Comparison of ENCODE assay signal across 12 cellular contexts in genomic region chr17:76079577-76080206, GRCh38. TPM values are rescaled to one million over a fixed set of nuclear protein-coding genes. Genes with fewer than 3 reads are reported as not detected.
DNase-seq lines count a peak whose midpoint lies in the region; ATAC-seq and TF ChIP-seq lines count a peak whose summit lies in the region.
"Had no signal": no experiment of that assay in that cellular context is flagged by ENCODE, and none has a peak within 500 bp of the region (broad histone marks: within the 10 kb centered on the region; RNA-seq: fewer than 3 reads in every experiment).

No MANE protein-coding gene starts in this region.

- H3K4me1 ChIP-seq in BE2C = peaks cover 35% of the 10 kb centered on the region
- H3K4me1 ChIP-seq in Panc1 (ENCODE audit: control insufficient read depth, insufficient read depth, low read length) = peaks cover 10% of the 10 kb centered on the region
- H3K4me1 ChIP-seq in mammary epithelial cell (ENCODE audit: insufficient read depth, low read length) = peaks cover 23% of the 10 kb centered on the region

- TSS peak; percentile 3 for BruUV-seq in Calu3 (replicated peaks; lab: Mats Ljungman, UMichigan)
- BruUV-seq in Panc1 (replicated peaks; lab: Mats Ljungman, UMichigan) = no TSS peak
- BruUV-seq in mammary epithelial cell (replicated peaks; lab: Mats Ljungman, UMichigan) = no TSS peak

- TF ChIP-seq CTCF in BE2C (IDR thresholded peaks at IDR 0.05; ENCODE audit: low read depth, low read length) (peak; percentile 36), Calu3 (IDR thresholded peaks at IDR 0.05; ENCODE audit: unreplicated experiment) (no peak), Panc1 (IDR thresholded peaks at IDR 0.05) (no peak), mammary epithelial cell (conservative IDR thresholded peaks at IDR 0.05 in 1 of 2, IDR thresholded peaks at IDR 0.05 in 1 of 2; ENCODE audit: extremely low read depth in 1 of 2, insufficient read depth in 1 of 2, low read depth in 1 of 2, low read length in 2 of 2) (no peak)

- CTCF ChIA-PET in Calu3 (lab: Charles Lee) (interaction anchor here (1.6 kb wide), 1 partner anchor 65 kb away, joined by 6 read pairs; no protein-coding TSS in a partner anchor), Panc1 (lab: Charles Lee) (no interaction called here), mammary epithelial cell (lab: Charles Lee; ENCODE audit: low non-redundant PET) (no interaction called here)

- no peaks in the 10 kb centered on the region for H3K79me2 ChIP-seq in mammary epithelial cell (ENCODE audit: insufficient read depth, low read length)

- peaks cover 51% of the 10 kb centered on the region for H3K27me3 Mint-ChIP-seq in Calu3 (ENCODE audit: unreplicated experiment)

- in situ Hi-C loops in Panc1 (cut with HindIII; ENCODE audit: low pct_unique_long_range_greater_than_20kb, low sequenced_read_pairs) = no loop called here
- in situ Hi-C loops in mammary epithelial cell (cut with MboI; ENCODE audit: low sequenced_read_pairs in 2 of 2) = no loop called here

- no peaks in the 10 kb centered on the region for H3K9me3 ChIP-seq in BE2C
- H3K9me3 ChIP-seq in Panc1 (ENCODE audit: control insufficient read depth, insufficient read depth, low read depth, low read length) = no peaks in the 10 kb centered on the region
- H3K9me3 ChIP-seq in iPS-18c (ENCODE audit: control insufficient read depth, insufficient read depth, low read length) = no peaks in the 10 kb centered on the region
- no peaks in the 10 kb centered on the region for H3K9me3 ChIP-seq in mammary epithelial cell (replicated peaks; ENCODE audit: insufficient read depth, low read length)

- peaks cover 9% of the 10 kb centered on the region for H3K4me1 Mint-ChIP-seq in Calu3 (ENCODE audit: low read depth, unreplicated experiment)

- no peak overlapping the region for H3K9ac ChIP-seq in mammary epithelial cell (ENCODE audit: insufficient read depth, low read length)

- no peak overlapping the region for H2AFZ ChIP-seq in mammary epithelial cell (ENCODE audit: low read depth, low read length)

- H4K20me1 ChIP-seq in mammary epithelial cell (ENCODE audit: insufficient read depth, low read length) = no peaks in the 10 kb centered on the region

- WGBS in mammary epithelial cell (ENCODE audit: low coverage, missing lambda C conversion rate) = 13% methylated on average over 6 of the region's 14 CpGs

- no peak for TF ChIP-seq POLR2A in GM18505 (IDR thresholded peaks at IDR 0.05; ENCODE audit: borderline replicate concordance, extremely low read depth, insufficient read depth, insufficient read length)

- H3K4me3 ChIP-seq in BE2C (ENCODE audit: low read depth, low read length) (no peak overlapping the region), Panc1 (ENCODE audit: low read depth in 2 of 2, low read length in 2 of 2) (no peak overlapping the region), iPS-18c (ENCODE audit: insufficient read depth, low read depth, low read length) (peak overlapping the region; percentile 43), mammary epithelial cell (replicated peaks in 1 of 3; ENCODE audit: insufficient read depth in 1 of 3, low read depth in 2 of 3, low read length in 3 of 3) (no peak overlapping the region)

- no peak overlapping the region for H3K27ac ChIP-seq in Panc1 (ENCODE audit: low read length)
- H3K27ac ChIP-seq in mammary epithelial cell (ENCODE audit: insufficient read depth, low read depth, low read length) = no peak overlapping the region

- POLR2A ChIA-PET in Panc1 (lab: Charles Lee) = no interaction called here

- H3K9me3 Mint-ChIP-seq in Calu3 (ENCODE audit: low read depth, unreplicated experiment) = no peaks in the 10 kb centered on the region
- H3K9me3 Mint-ChIP-seq: brain, natural killer cell had no signal

- no peaks in the 10 kb centered on the region; the same call in none of the 2 replicates for H3K36me3 ChIP-seq in BE2C
- 0 out of 2 replicates have a peak, but pooled peaks cover 2% of the 10 kb centered on the region for H3K36me3 ChIP-seq in Panc1 (ENCODE audit: control insufficient read depth, insufficient read depth, low read length)
- no peaks in the 10 kb centered on the region for H3K36me3 ChIP-seq in mammary epithelial cell (ENCODE audit: insufficient read depth, low read length)

- peaks cover 51% of the 10 kb centered on the region for H3K36me3 Mint-ChIP-seq in Calu3 (ENCODE audit: insufficient read depth, unreplicated experiment)
- H3K36me3 Mint-ChIP-seq: natural killer cell had no signal

- ATAC-seq in Panc1 (peak; percentile 23; the same call in 1 of the 2 replicates), HG03432 (IDR thresholded peaks at IDR 0.05; ENCODE audit: unreplicated experiment) (no peak), GM18505 (IDR thresholded peaks at IDR 0.05; ENCODE audit: unreplicated experiment) (no peak)

- H3K4me3 Mint-ChIP-seq in Calu3 (ENCODE audit: low read depth, unreplicated experiment) = no peak overlapping the region
- H3K4me3 Mint-ChIP-seq: natural killer cell had no signal

- dilution Hi-C loops in mammary epithelial cell (cut with HindIII; ENCODE audit: low sequenced_read_pairs) = loop anchor here (5.0 kb wide), 3 partner anchors 42 to 152 kb away; no protein-coding TSS in a partner anchor

- H3K4me2 ChIP-seq in mammary epithelial cell (ENCODE audit: insufficient read depth, low read depth, low read length) = no peak overlapping the region

- no peak overlapping the region for H3K27ac Mint-ChIP-seq in Calu3 (ENCODE audit: unreplicated experiment)
- H3K27ac Mint-ChIP-seq: natural killer cell had no signal

- DNase-seq in BE2C (no peak), Calu3 (peak; percentile 28), Panc1 (ENCODE audit: low read depth, low spot score) (no peak), globus pallidus (ENCODE audit: low spot score) (no peak), mammary epithelial cell (no peak)
- DNase-seq: activated CD4-positive, alpha-beta T cell treated with anti-CD3 and anti-CD28 coated beads for 48 hours; natural killer cell; NCI-H524 treated with DMSO at 0.1 percent for 48 hours had no signal

- intact Hi-C loops in Calu3 (cut with micrococcal nuclease; ENCODE audit: unreplicated experiment) = no loop called here
- intact Hi-C loops in Panc1 (cut with micrococcal nuclease; ENCODE audit: unreplicated experiment) = no loop called here
- intact Hi-C loops in mammary epithelial cell (cut with micrococcal nuclease) = no loop called here

- H3K27me3 ChIP-seq in BE2C (peaks cover 51% of the 10 kb centered on the region), Panc1 (ENCODE audit: control insufficient read depth, insufficient read depth, low read length) (no peaks in the 10 kb centered on the region), mammary epithelial cell (ENCODE audit: insufficient read depth, low read length) (peaks cover 43% of the 10 kb centered on the region)

RNA-seq across cellular contexts. Expression of gene ZACN, which starts 0.7 kb away (rescaled TPM):
- polyA plus RNA-seq in BE2C (2012; ENCODE audit: insufficient read depth, insufficient read length, low read depth) = 18.8 TPM
- total RNA-seq in Calu3 (2022) (0.17 and 0.34 TPM in 2 replicates), Panc1 (2021; ENCODE audit: unreplicated experiment) (not detected), mammary epithelial cell (not detected)
- polyA plus RNA-seq in Panc1 (2012; ENCODE audit: insufficient read length) = 42.5 TPM
- not detected for polyA plus RNA-seq in mammary epithelial cell
- polyA minus RNA-seq in mammary epithelial cell = not detected

RNA-seq across cellular contexts. Expression of gene GALR2, which starts 5.1 kb away (rescaled TPM):
- 3.8 TPM for polyA plus RNA-seq in BE2C (2012; ENCODE audit: insufficient read depth, insufficient read length, low read depth)
- total RNA-seq in Calu3 (2022) (0.27 and 0.61 TPM in 2 replicates), Panc1 (2021; ENCODE audit: unreplicated experiment) (0.41 TPM), mammary epithelial cell (not detected)
- polyA plus RNA-seq in Panc1 (2012; ENCODE audit: insufficient read length) = 1.6 TPM
- polyA plus RNA-seq in mammary epithelial cell = 0.15 TPM
- polyA minus RNA-seq in mammary epithelial cell = not detected

RNA-seq across cellular contexts. Expression of gene SRP68, which starts 7.4 kb away (rescaled TPM):
- 186 TPM for polyA plus RNA-seq in BE2C (2012; ENCODE audit: insufficient read depth, insufficient read length, low read depth)
- total RNA-seq in Calu3 (2022) = 80.7 and 84.5 TPM in 2 replicates
- 100 TPM for total RNA-seq in Panc1 (2021; ENCODE audit: unreplicated experiment)
- polyA plus RNA-seq in Panc1 (2012; ENCODE audit: insufficient read length) = 93.8 TPM
- 100 to 1,000 TPM in 1 of 2 donors, 10 to 100 TPM in 1; 24.5 to 102 TPM for total RNA-seq in mammary epithelial cell
- 63.7 TPM for polyA plus RNA-seq in mammary epithelial cell
- polyA minus RNA-seq in mammary epithelial cell = 88.5 TPM

RNA-seq across cellular contexts. Expression of gene EXOC7, which starts 23.9 kb away (rescaled TPM):
- 46.4 TPM for polyA plus RNA-seq in BE2C (2012; ENCODE audit: insufficient read depth, insufficient read length, low read depth)
- 122 and 137 TPM in 2 replicates for total RNA-seq in Calu3 (2022)
- 190 TPM for total RNA-seq in Panc1 (2021; ENCODE audit: unreplicated experiment)
- polyA plus RNA-seq in Panc1 (2012; ENCODE audit: insufficient read length) = 127 TPM
- total RNA-seq in mammary epithelial cell = 100 to 1,000 TPM; 102 to 111 TPM
- 55.8 TPM for polyA plus RNA-seq in mammary epithelial cell
- 98.8 TPM for polyA minus RNA-seq in mammary epithelial cell

RNA-seq across cellular contexts. Expression of gene EVPL, which starts 52.6 kb away (rescaled TPM):
- 0.94 TPM for polyA plus RNA-seq in BE2C (2012; ENCODE audit: insufficient read depth, insufficient read length, low read depth)
- total RNA-seq in Calu3 (2022) (51.8 and 59.7 TPM in 2 replicates), Panc1 (2021; ENCODE audit: unreplicated experiment) (36.4 TPM), mammary epithelial cell (1 to 10 TPM; 1.0 to 6.2 TPM)
- polyA plus RNA-seq in Panc1 (2012; ENCODE audit: insufficient read length) = 44.9 TPM
- 0.46 TPM for polyA plus RNA-seq in mammary epithelial cell
- polyA minus RNA-seq in mammary epithelial cell = 0.57 TPM
